Comparison of ENCODE assay signal across 6 cellular contexts in the genomic region with DNA sequence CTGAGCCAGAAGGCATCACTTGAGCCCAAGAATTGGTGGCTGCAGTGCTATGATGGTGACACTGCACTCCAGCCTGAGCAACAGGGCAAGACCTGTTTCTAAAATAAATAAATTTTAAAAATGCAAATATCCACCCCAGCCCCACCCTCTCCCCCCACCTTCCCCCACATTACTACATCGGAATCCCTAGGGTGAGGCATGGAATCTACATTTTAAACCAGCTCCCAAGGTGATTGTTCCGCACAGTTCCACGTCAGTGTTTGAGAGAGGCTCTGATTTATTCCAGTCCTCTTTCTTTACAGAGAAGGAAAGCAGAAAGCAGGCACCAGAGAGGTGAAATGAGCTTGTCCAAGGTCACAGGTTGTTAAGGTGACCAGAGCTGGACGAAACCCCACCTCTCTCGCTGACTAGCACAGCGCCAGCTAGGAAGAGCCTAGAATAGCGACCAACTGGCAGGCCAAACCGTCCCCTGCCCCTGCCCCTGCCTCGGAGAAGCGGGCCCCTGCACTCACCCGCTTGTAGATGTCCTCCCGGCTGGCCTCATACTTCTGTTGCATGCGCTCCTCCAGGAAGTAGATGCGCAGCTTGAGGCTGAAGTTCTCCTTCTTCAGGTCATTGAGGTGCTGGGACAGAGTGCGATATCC.
DNase-seq lines count a peak whose midpoint lies in the region; ATAC-seq, FAIRE-seq and TF ChIP-seq lines count a peak whose summit lies in the region.
"Not testable (repeated sequence)": the region's sequence is repeated elsewhere in the genome, so short reads cannot be mapped to it uniquely, and the experiment has no call there.

No MANE protein-coding gene starts in this region.

- TF ChIP-seq POLR2A in K562 (conservative IDR thresholded peaks at IDR 0.05); heart left ventricle (IDR thresholded peaks at IDR 0.05): not testable (repeated sequence)

- not testable (repeated sequence) for TF ChIP-seq CTCF in K562 (IDR thresholded peaks at IDR 0.05 in 2 of 3, conservative IDR thresholded peaks at IDR 0.05 in 1 of 3; ENCODE audit: insufficient read depth in 2 of 3, low read depth in 1 of 3, low read length in 3 of 3); heart left ventricle (IDR thresholded peaks at IDR 0.05); left lung (IDR thresholded peaks at IDR 0.05); psoas muscle (IDR thresholded peaks at IDR 0.05)

- BruUV-seq in K562 (replicated peaks; lab: Mats Ljungman, UMichigan) = not testable (repeated sequence)

- H3K4me2 ChIP-seq in K562 (ENCODE audit: insufficient read depth, low read length) = not testable (repeated sequence)

- H3K9me3 ChIP-seq in K562 (replicated peaks; ENCODE audit: control insufficient read depth, insufficient read depth, low read depth, low read length); heart left ventricle; left lung; psoas muscle: not testable (repeated sequence)

- DNase-seq in K562 (ENCODE audit: extremely low read depth in 1 of 4, low spot score in 3 of 4); Right ventricle myocardium inferior (ENCODE audit: missing footprints); left ventricle myocardium superior; left lung; psoas muscle: not testable (repeated sequence)
- peak in 2 of 5 donors; percentile 5 to 17 for DNase-seq in heart left ventricle

- not testable (repeated sequence) for H3K4me1 ChIP-seq in K562 (replicated peaks in 1 of 2; ENCODE audit: control insufficient read depth in 2 of 2, insufficient read depth in 2 of 2, low read length in 2 of 2); heart left ventricle; left lung; psoas muscle

- not testable (repeated sequence) for H3K79me2 ChIP-seq in K562 (ENCODE audit: control insufficient read depth, insufficient read depth, low read length)

- FAIRE-seq in K562 (lab: Jason Lieb, UNC) = not testable (repeated sequence)

- not testable (repeated sequence) for H3K9ac ChIP-seq in K562 (ENCODE audit: insufficient read depth in 1 of 2, low read depth in 2 of 2, low read length in 2 of 2)

- not testable (repeated sequence) for H3K36me3 ChIP-seq in K562 (ENCODE audit: control insufficient read depth, insufficient read depth, low read length); heart left ventricle; left lung; psoas muscle (ENCODE audit: insufficient read depth in 1 of 2, low read depth in 1 of 2)

- intact Hi-C loops in K562 (cut with micrococcal nuclease); Right ventricle myocardium inferior (cut with DNase I); heart left ventricle (cut with DNase I); left ventricle myocardium superior (cut with micrococcal nuclease); left lung (cut with DNase I); psoas muscle (cut with DNase I): not testable (repeated sequence)

- TF ChIP-seq RAD21 in K562 (CRISPR knock-in tag; conservative IDR thresholded peaks at IDR 0.05 in 1 of 2, IDR thresholded peaks at IDR 0.05 in 1 of 2) = not testable (repeated sequence)

- in situ Hi-C loops in K562 (cut with MboI) = not testable (repeated sequence)

- not testable (repeated sequence) for H3K9me1 ChIP-seq in K562 (ENCODE audit: control insufficient read depth, insufficient read depth, low read length)

- not testable (repeated sequence) for H3K27me3 ChIP-seq in K562 (ENCODE audit: control insufficient read depth in 2 of 2, insufficient read depth in 2 of 2, low read length in 2 of 2); heart left ventricle; left lung; psoas muscle (ENCODE audit: insufficient read depth in 3 of 3, low read length in 2 of 3)

- H2AFZ ChIP-seq in K562 (ENCODE audit: low read depth, low read length) = not testable (repeated sequence)

- WGBS in K562 (ENCODE audit: insufficient coverage, low coverage, missing lambda C conversion rate) = no CpG with 5 or more reads among the region's 15 CpGs
- WGBS in heart left ventricle, 4 donors = no CpG with 5 or more reads among the region's 15 CpGs
- WGBS in psoas muscle, 3 donors = no CpG with 5 or more reads among the region's 15 CpGs

- CTCF ChIA-PET in K562 (lab: Yijun Ruan, JAX; ENCODE audit: low intra/inter-chr PET ratio) = not testable (repeated sequence)

- TF ChIP-seq EP300 in K562 (IDR thresholded peaks at IDR 0.05; ENCODE audit: low read length) = not testable (repeated sequence)

- not testable (repeated sequence) for H4K20me1 ChIP-seq in K562 (replicated peaks; ENCODE audit: control insufficient read depth, insufficient read depth, low read length)

- ATAC-seq in K562 = peak; percentile 30
- peak; percentile 61 for ATAC-seq in Right ventricle myocardium inferior
- peak; percentile 64 to 74 (median 70) for ATAC-seq in heart left ventricle
- ATAC-seq in left ventricle myocardium superior = peak; percentile 65
- ATAC-seq in left lung = peak; percentile 59
- ATAC-seq in psoas muscle = peak; percentile 46 to 57 (median 54)

- H3K4me3 ChIP-seq in K562 (peak overlapping the region; percentile 37), heart left ventricle (peak overlapping the region in 5 of 12 donors; percentile 21 to 39 (median 34)), psoas muscle (peak overlapping the region; percentile 56)
- H3K4me3 ChIP-seq in left lung = not testable (repeated sequence)

- POLR2A ChIA-PET in K562 (lab: Yijun Ruan, JAX) = not testable (repeated sequence)

- H3K27ac ChIP-seq in K562 (ENCODE audit: extremely low read depth, low read depth, low read length); left lung: not testable (repeated sequence)
- H3K27ac ChIP-seq in heart left ventricle = peak overlapping the region in 4 of 12 donors; percentile 52 to 83 (median 54)
- H3K27ac ChIP-seq in psoas muscle = peak overlapping the region; percentile 66
